In the genomic region with DNA sequence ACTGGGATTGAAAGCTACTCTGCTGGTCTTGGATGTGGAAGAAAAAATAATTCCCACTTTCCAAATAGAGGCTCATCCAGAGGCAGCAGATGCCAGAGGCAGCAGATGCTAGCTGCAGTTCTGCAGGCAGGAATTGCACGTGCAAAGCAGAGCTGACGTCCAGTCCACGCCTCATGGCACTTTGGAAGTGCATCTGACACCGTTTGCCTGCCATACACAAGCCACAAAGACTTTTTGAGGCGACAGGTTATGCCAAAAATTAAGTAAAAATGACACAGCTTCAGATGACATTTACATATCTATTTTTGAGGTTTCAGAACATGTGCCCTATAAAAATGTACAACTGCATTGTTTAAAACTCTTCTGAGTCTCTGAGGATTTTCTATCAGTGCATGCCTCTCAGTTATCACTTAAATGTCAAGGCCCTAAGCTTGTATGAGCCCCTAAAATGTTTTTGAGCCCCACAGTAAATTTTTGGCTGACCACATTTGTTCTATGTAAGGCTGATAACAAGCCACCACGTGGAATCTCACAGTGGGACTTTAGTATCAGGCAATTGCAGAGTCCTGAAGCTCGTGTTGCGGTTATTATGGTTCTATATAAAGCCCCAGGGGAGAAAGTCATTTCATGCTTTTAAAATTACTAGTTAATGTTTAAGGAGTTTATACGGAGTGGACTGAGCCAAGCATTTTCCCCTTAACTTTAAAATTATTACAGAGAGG, we compare ENCODE assay signal across 8 cellular contexts.
A peak's percentile ranks its signal among the peaks of the same experiment; 100 is the strongest.
DNase-seq lines count a peak whose midpoint lies in the region; ATAC-seq lines count a peak whose summit lies in the region.

No MANE protein-coding gene starts in this region.

- H3K4me2 ChIP-seq in Karpas-422 (ENCODE audit: low read depth, low read length, poor library complexity, severe bottlenecking) = peak overlapping the region; percentile 82

- no peaks in the 10 kb centered on the region; the same call in 1 of the 2 replicates for H3K36me3 ChIP-seq in Karpas-422 (ENCODE audit: insufficient read depth, low read length)

- H3K4me3 ChIP-seq in Karpas-422 (ENCODE audit: low read length) = peak overlapping the region; percentile 59

- H3K9me3 ChIP-seq in Karpas-422 (ENCODE audit: low read length) = peaks cover 8% of the 10 kb centered on the region

- DNase-seq in Karpas-422 (peak; percentile 95), 8988T (no peak), CD1c-positive myeloid dendritic cell (ENCODE audit: extremely low spot score) (no peak), NCI-H774 (lab: John Stamatoyannopoulos, UW) (no peak)
- no peak for DNase-seq in effector memory CD8-positive, alpha-beta T cell

- ATAC-seq in GM18498 (IDR thresholded peaks at IDR 0.05; ENCODE audit: unreplicated experiment) = peak; percentile 74
- peak; percentile 82 for ATAC-seq in GM21619 (IDR thresholded peaks at IDR 0.05; ENCODE audit: unreplicated experiment)
- ATAC-seq in effector memory CD8-positive, alpha-beta T cell (replicated peaks) = peak; percentile 45

- H2AFZ ChIP-seq in Karpas-422 (ENCODE audit: low read length) = 0 out of 2 replicates have a peak overlapping the region, but pooled peaks have one; percentile 1

- no peaks in the 10 kb centered on the region for H3K27me3 Mint-ChIP-seq in effector memory CD8-positive, alpha-beta T cell

- H3K9me3 Mint-ChIP-seq in effector memory CD8-positive, alpha-beta T cell = no peaks in the 10 kb centered on the region

- peaks cover 28 to 34% of the 10 kb centered on the region in 2 donors for H3K4me1 Mint-ChIP-seq in effector memory CD8-positive, alpha-beta T cell (ENCODE audit: low read depth in 2 of 2)

- H3K9me2 ChIP-seq in Karpas-422 (replicated peaks; ENCODE audit: insufficient read depth, low read length) = no peaks in the 10 kb centered on the region

- H3K27ac ChIP-seq in Karpas-422 (ENCODE audit: low read length) = peak overlapping the region; percentile 100
- peak overlapping the region; percentile 98 for H3K27ac ChIP-seq in temporal lobe (ENCODE audit: low read depth, low read length)

- H4K20me1 ChIP-seq in Karpas-422 (ENCODE audit: insufficient read depth, low read depth, low read length) = no peaks in the 10 kb centered on the region

- peaks cover 71% of the 10 kb centered on the region for H3K4me1 ChIP-seq in Karpas-422 (ENCODE audit: low read length)

- H3K9ac ChIP-seq in Karpas-422 (ENCODE audit: low read length) = peak overlapping the region; percentile 77

- H3K79me2 ChIP-seq in Karpas-422 (ENCODE audit: low read length) = no peaks in the 10 kb centered on the region

- peak overlapping the region; percentile 49 to 72 for H3K4me3 Mint-ChIP-seq in effector memory CD8-positive, alpha-beta T cell

- no peaks in the 10 kb centered on the region for H3K27me3 ChIP-seq in Karpas-422 (ENCODE audit: low read length)

- H3K27ac Mint-ChIP-seq in effector memory CD8-positive, alpha-beta T cell = peak overlapping the region; percentile 36 to 60

- H3K36me3 Mint-ChIP-seq in effector memory CD8-positive, alpha-beta T cell (ENCODE audit: insufficient read depth) = peaks cover 4% of the 10 kb centered on the region
